In genomic region chr7:135078051-135078450, GRCh38 we compare ENCODE assay signal across 16 cellular contexts.
DNase-seq lines count a peak whose midpoint lies in the region; ATAC-seq, FAIRE-seq and TF ChIP-seq lines count a peak whose summit lies in the region.
"Had no signal": no experiment of that assay in that cellular context is flagged by ENCODE, and none has a peak within 500 bp of the region (broad histone marks: within the 10 kb centered on the region; RNA-seq: fewer than 3 reads in every experiment).

No MANE protein-coding gene starts in this region.

- no TSS peak for BruUV-seq in Panc1 (replicated peaks; lab: Mats Ljungman, UMichigan)

- CTCF ChIA-PET in Panc1 (lab: Charles Lee): no interaction called here
- CTCF ChIA-PET in H1 (lab: Charles Lee; ENCODE audit: partially characterized antibody): interaction anchor here (1.1 to 1.2 kb wide), 2 partner anchors 12 to 51 kb away, joined by 3 read pairs; no protein-coding TSS in a partner anchor
- CTCF ChIA-PET in CD8-positive, alpha-beta T cell (lab: Charles Lee): no interaction called here

- H4K5ac ChIP-seq in H9 (ENCODE audit: insufficient read length, low read depth, low read length): no peak overlapping the region
- H4K5ac ChIP-seq in H1 (ENCODE audit: insufficient read length, low read depth, low read length): no peak overlapping the region

- H3K23me2 ChIP-seq in H9 (ENCODE audit: insufficient read length, low read depth, low read length, poor library complexity, severe bottlenecking) (no peaks in the 10 kb centered on the region), H1 (ENCODE audit: low read depth, low read length) (no peaks in the 10 kb centered on the region)

- in situ Hi-C loops in Panc1 (cut with HindIII; ENCODE audit: low pct_unique_long_range_greater_than_20kb, low sequenced_read_pairs): no loop called here

- H3K79me2 ChIP-seq in H9 (ENCODE audit: insufficient read depth, low read length): no peaks in the 10 kb centered on the region
- no peaks in the 10 kb centered on the region for H3K79me2 ChIP-seq in H1 (ENCODE audit: control insufficient read depth in 1 of 2, insufficient read depth in 2 of 2, low read length in 2 of 2)

- intact Hi-C loops in Panc1 (cut with micrococcal nuclease; ENCODE audit: unreplicated experiment): no loop called here
- intact Hi-C loops in CD8-positive, alpha-beta T cell (cut with DNase I, micrococcal nuclease): no loop called here
- intact Hi-C loops in heart left ventricle (cut with DNase I): no loop called here

- H3K79me1 ChIP-seq in H9 (ENCODE audit: insufficient read depth, low read depth, low read length, poor library complexity, severe bottlenecking) (no peaks in the 10 kb centered on the region), H1 (ENCODE audit: low read depth, low read length) (no peaks in the 10 kb centered on the region)

- no peaks in the 10 kb centered on the region for H3K36me3 ChIP-seq in Panc1 (ENCODE audit: control insufficient read depth, insufficient read depth, low read length)
- peaks cover 0 to 2% (median 0%) of the 10 kb centered on the region in 4 experiments; a peak in 2 of 8 replicates for H3K36me3 ChIP-seq in H1 (ENCODE audit: control insufficient read depth in 2 of 4, insufficient read depth in 4 of 4, low read length in 3 of 4)
- no peaks in the 10 kb centered on the region for H3K36me3 ChIP-seq in CD8-positive, alpha-beta T cell (ENCODE audit: insufficient read depth, low read length)
- H3K36me3 ChIP-seq in heart left ventricle: no peaks in the 10 kb centered on the region
- H3K36me3 ChIP-seq: HAP-1 had no signal

- FAIRE-seq in H1 (lab: Jason Lieb, UNC): no peak
- FAIRE-seq: D721Med, GM12878 had no signal

- H3K9ac ChIP-seq in H9 (ENCODE audit: extremely low read depth, insufficient read length, low read length) (no peak overlapping the region), H1 (replicated peaks in 1 of 4; ENCODE audit: extremely low read depth in 1 of 4, low read depth in 3 of 4, low read length in 3 of 4) (no peak overlapping the region)

- H2BK20ac ChIP-seq in H9 (ENCODE audit: low read depth, low read length, poor library complexity, severe bottlenecking) (no peak overlapping the region), H1 (ENCODE audit: low read length) (no peak overlapping the region)

- ATAC-seq in Panc1 (0 out of 2 replicates have a peak, but pooled peaks have one; percentile 34), heart left ventricle (no peak)
- ATAC-seq in CD8-positive, alpha-beta T cell: no peak
- ATAC-seq: GM12878 had no signal

- H3K4me2 ChIP-seq in H9 (ENCODE audit: insufficient read depth, insufficient read length, low read length) (peak overlapping the region; percentile 48), H1 (ENCODE audit: insufficient read depth in 1 of 2, low read depth in 2 of 2, low read length in 2 of 2) (peak overlapping the region; percentile 16 to 49)

- H2BK15ac ChIP-seq in H9 (ENCODE audit: low read depth, low read length) (no peak overlapping the region), H1 (ENCODE audit: low read length) (no peak overlapping the region)

- H3K27me3 Mint-ChIP-seq in H9 (ENCODE audit: low read depth) (no peaks in the 10 kb centered on the region), mesothelial cell of epicardium (ENCODE audit: low read depth) (peaks cover 6% of the 10 kb centered on the region)
- no peaks in the 10 kb centered on the region for H3K27me3 Mint-ChIP-seq in CD8-positive, alpha-beta T cell (ENCODE audit: low read depth)
- H3K27me3 Mint-ChIP-seq: CD8-positive, alpha-beta memory T cell had no signal

- peaks cover 9 to 17% (median 15%) of the 10 kb centered on the region in 3 experiments for H3K36me3 Mint-ChIP-seq in H9 (ENCODE audit: insufficient read depth in 1 of 3, low read depth in 3 of 3)
- H3K36me3 Mint-ChIP-seq in CD8-positive, alpha-beta T cell: no peaks in the 10 kb centered on the region
- no peaks in the 10 kb centered on the region for H3K36me3 Mint-ChIP-seq in mesothelial cell of epicardium
- H3K36me3 Mint-ChIP-seq: CD8-positive, alpha-beta memory T cell had no signal

- no peak overlapping the region for H2AK5ac ChIP-seq in H9 (ENCODE audit: insufficient read length, low read length)
- H2AK5ac ChIP-seq in H1 (ENCODE audit: low read depth, low read length): no peak overlapping the region

- H2AFZ ChIP-seq in H9 (ENCODE audit: low read length): peak overlapping the region; percentile 45
- peak overlapping the region; percentile 87 for H2AFZ ChIP-seq in H1 (ENCODE audit: low read length)

- H3K18ac ChIP-seq in H9 (ENCODE audit: insufficient read length, low read depth, low read length) (no peak overlapping the region), H1 (ENCODE audit: extremely low read depth, low read length) (no peak overlapping the region)

- POLR2A ChIA-PET in Panc1 (lab: Charles Lee): no interaction called here
- POLR2A ChIA-PET in H1 (lab: Charles Lee; ENCODE audit: partially characterized antibody): interaction anchor here (1.5 to 2.5 kb wide), 2 partner anchors 91 to 92 kb away, joined by 3 to 7 read pairs; partner anchors contain the start of gene AGBL3
- POLR2A ChIA-PET in CD8-positive, alpha-beta T cell (lab: Charles Lee): no interaction called here

- TF ChIP-seq CTCF in H9 (conservative IDR thresholded peaks at IDR 0.05) (no peak), Panc1 (IDR thresholded peaks at IDR 0.05) (no peak), H1 (IDR thresholded peaks at IDR 0.05; ENCODE audit: control extremely low read depth in 1 of 3, insufficient read depth in 1 of 3, low read depth in 1 of 3, low read length in 3 of 3) (no peak), mesothelial cell of epicardium (IDR thresholded peaks at IDR 0.05; ENCODE audit: unreplicated experiment) (no peak), heart left ventricle (IDR thresholded peaks at IDR 0.05) (no peak)
- TF ChIP-seq CTCF in CD8-positive, alpha-beta T cell (IDR thresholded peaks at IDR 0.05): no peak

- H4K8ac ChIP-seq in H9 (replicated peaks; ENCODE audit: insufficient read length, low read depth, low read length) (no peak overlapping the region), H1 (ENCODE audit: extremely low read depth, insufficient read depth, low read length) (no peak overlapping the region)

- TF ChIP-seq POLR2A in H1 (IDR thresholded peaks at IDR 0.05; ENCODE audit: control extremely low read depth in 1 of 2, low read depth in 2 of 2, low read length in 2 of 2): no peak
- TF ChIP-seq POLR2A in heart left ventricle (IDR thresholded peaks at IDR 0.05): no peak

- H3K27ac Mint-ChIP-seq in H9: peak overlapping the region; percentile 31 to 75 (median 33); a peak in 5 of 7 replicates
- H3K27ac Mint-ChIP-seq in CD8-positive, alpha-beta T cell: no peak overlapping the region
- H3K27ac Mint-ChIP-seq in mesothelial cell of epicardium: no peak overlapping the region
- H3K27ac Mint-ChIP-seq: HFFc6 had no signal

- H3K23ac ChIP-seq in H9 (ENCODE audit: insufficient read length, low read depth, low read length): no peak overlapping the region
- H3K23ac ChIP-seq in H1 (ENCODE audit: insufficient read length): no peak overlapping the region

- peaks cover 13 to 19% of the 10 kb centered on the region in 2 experiments for H3K9me3 Mint-ChIP-seq in H9
- H3K9me3 Mint-ChIP-seq in CD8-positive, alpha-beta T cell: no peaks in the 10 kb centered on the region
- H3K9me3 Mint-ChIP-seq in mesothelial cell of epicardium: peaks cover 3% of the 10 kb centered on the region
- H3K9me3 Mint-ChIP-seq: HFFc6 had no signal

- H3K27me3 ChIP-seq in H9 (ENCODE audit: insufficient read depth, low read length): no peaks in the 10 kb centered on the region
- no peaks in the 10 kb centered on the region for H3K27me3 ChIP-seq in Panc1 (ENCODE audit: control insufficient read depth, insufficient read depth, low read length)
- peaks cover 0 to 1% (median 0%) of the 10 kb centered on the region in 4 experiments; a peak in 1 of 7 replicates for H3K27me3 ChIP-seq in H1 (replicated peaks in 1 of 4; ENCODE audit: control insufficient read depth in 3 of 4, extremely low read depth in 1 of 4, insufficient read depth in 3 of 4, low read length in 3 of 4)
- no peaks in the 10 kb centered on the region for H3K27me3 ChIP-seq in CD8-positive, alpha-beta T cell (ENCODE audit: insufficient read depth, low read length)
- no peaks in the 10 kb centered on the region for H3K27me3 ChIP-seq in heart left ventricle

- peaks cover 35 to 39% of the 10 kb centered on the region in 2 experiments for H3K4me1 Mint-ChIP-seq in H9
- no peaks in the 10 kb centered on the region for H3K4me1 Mint-ChIP-seq in CD8-positive, alpha-beta T cell (ENCODE audit: low read depth)
- no peaks in the 10 kb centered on the region for H3K4me1 Mint-ChIP-seq in mesothelial cell of epicardium
- H3K4me1 Mint-ChIP-seq: CD8-positive, alpha-beta memory T cell had no signal

- no peak for TF ChIP-seq RAD21 in H1 (IDR thresholded peaks at IDR 0.05 in 1 of 2, conservative IDR thresholded peaks at IDR 0.05 in 1 of 2; ENCODE audit: low read depth in 2 of 2, low read length in 2 of 2)

- H2BK120ac ChIP-seq in H9 (ENCODE audit: low read depth, low read length, poor library complexity, severe bottlenecking) (no peak overlapping the region), H1 (replicated peaks; ENCODE audit: low read depth, low read length) (no peak overlapping the region)

- H2BK5ac ChIP-seq in H9 (ENCODE audit: insufficient read length, low read length): no peak overlapping the region
- H2BK5ac ChIP-seq in H1 (ENCODE audit: low read depth, low read length): peak overlapping the region; percentile 35; the same call in 1 of the 2 replicates

- TF ChIP-seq EP300 in H1 (IDR thresholded peaks at IDR 0.05; ENCODE audit: borderline replicate concordance in 1 of 2, low read depth in 2 of 2, low read length in 2 of 2): no peak

- H3K4me1 ChIP-seq in H9 (ENCODE audit: insufficient read depth, low read length) (peaks cover 7% of the 10 kb centered on the region; the same call in 1 of the 2 replicates), Panc1 (ENCODE audit: control insufficient read depth, insufficient read depth, low read length) (no peaks in the 10 kb centered on the region), H1 (replicated peaks in 1 of 4; ENCODE audit: control insufficient read depth in 3 of 4, insufficient read depth in 4 of 4, low read length in 3 of 4) (peaks cover 2 to 15% (median 11%) of the 10 kb centered on the region in 4 experiments; a peak in 5 of 7 replicates), heart left ventricle (no peaks in the 10 kb centered on the region)
- H3K4me1 ChIP-seq in CD8-positive, alpha-beta T cell (ENCODE audit: insufficient read depth, low read length): no peaks in the 10 kb centered on the region

- no peak overlapping the region for H2BK12ac ChIP-seq in H9 (ENCODE audit: insufficient read length, low read depth, low read length)
- H2BK12ac ChIP-seq in H1 (ENCODE audit: low read depth, low read length): peak overlapping the region; percentile 51; the same call in 1 of the 2 replicates

- H3K56ac ChIP-seq in H9 (ENCODE audit: insufficient read length, low read depth, low read length) (no peak overlapping the region), H1 (replicated peaks; ENCODE audit: insufficient read length, low read depth, low read length) (no peak overlapping the region)

- H4K20me1 ChIP-seq in H9 (ENCODE audit: control insufficient read depth, insufficient read depth, insufficient read length) (no peaks in the 10 kb centered on the region), H1 (replicated peaks in 1 of 2; ENCODE audit: control insufficient read depth in 1 of 2, insufficient read depth in 2 of 2, low read length in 2 of 2) (no peaks in the 10 kb centered on the region)

- peak overlapping the region; percentile 76 for H3K27ac ChIP-seq in H9 (ENCODE audit: insufficient read length, low read depth, low read length)
- no peak overlapping the region for H3K27ac ChIP-seq in Panc1 (ENCODE audit: low read length)
- H3K27ac ChIP-seq in H1 (ENCODE audit: low read depth, low read length): peak overlapping the region; percentile 20; the same call in 1 of the 2 replicates
- no peak overlapping the region for H3K27ac ChIP-seq in CD8-positive, alpha-beta T cell (ENCODE audit: low read depth, low read length)
- no peak overlapping the region for H3K27ac ChIP-seq in heart left ventricle

- H3K4ac ChIP-seq in H9 (ENCODE audit: low read depth, low read length): no peak overlapping the region
- H3K4ac ChIP-seq in H1 (replicated peaks; ENCODE audit: insufficient read length, low read depth, low read length): no peak overlapping the region

- H3K14ac ChIP-seq in H9 (ENCODE audit: insufficient read depth, low read length) (no peak overlapping the region), H1 (ENCODE audit: insufficient read length) (no peak overlapping the region)

- H3T11ph ChIP-seq in H9 (ENCODE audit: low read length): no peak overlapping the region

- H3K4me3 Mint-ChIP-seq in H9 (no peak overlapping the region), mesothelial cell of epicardium (no peak overlapping the region)
- no peak overlapping the region for H3K4me3 Mint-ChIP-seq in CD8-positive, alpha-beta T cell
- H3K4me3 Mint-ChIP-seq: CD8-positive, alpha-beta memory T cell; HFFc6 had no signal

- H3K4me3 ChIP-seq in Panc1 (ENCODE audit: low read depth in 2 of 2, low read length in 2 of 2) (no peak overlapping the region), H1 (ENCODE audit: extremely low read depth in 1 of 4, insufficient read depth in 2 of 4, low read depth in 3 of 4, low read length in 4 of 4) (0 out of 8 replicates have a peak overlapping the region, but pooled peaks of 1 of the 4 experiments have one; percentile 22), heart left ventricle (no peak overlapping the region)
- no peak overlapping the region for H3K4me3 ChIP-seq in CD8-positive, alpha-beta T cell (ENCODE audit: low read depth, low read length)
- H3K4me3 ChIP-seq: GM12878, HAP-1 had no signal

- H4K91ac ChIP-seq in H9 (ENCODE audit: insufficient read length, low read depth, low read length) (no peak overlapping the region), H1 (replicated peaks; ENCODE audit: insufficient read length, low read length) (peak overlapping the region; percentile 82)

- H3K9me3 ChIP-seq in H9 (ENCODE audit: control insufficient read depth, low read depth, low read length) (no peaks in the 10 kb centered on the region), Panc1 (ENCODE audit: control insufficient read depth, insufficient read depth, low read depth, low read length) (no peaks in the 10 kb centered on the region), H1 (ENCODE audit: insufficient read depth in 2 of 2, low read depth in 1 of 2, low read length in 1 of 2) (peaks cover 0 to 3% of the 10 kb centered on the region in 2 experiments; a peak in 1 of 4 replicates), heart left ventricle (no peaks in the 10 kb centered on the region)
- no peaks in the 10 kb centered on the region for H3K9me3 ChIP-seq in CD8-positive, alpha-beta T cell (ENCODE audit: low read length)
- H3K9me3 ChIP-seq: HAP-1 had no signal

- DNase-seq in H9 (no peak), Panc1 (ENCODE audit: low read depth, low spot score) (no peak), H1 (ENCODE audit: low read depth in 1 of 2, low spot score in 2 of 2) (no peak), mesothelial cell of epicardium (ENCODE audit: low spot score in 2 of 2, unreplicated experiment in 2 of 2) (no peak), heart left ventricle (no peak)
- DNase-seq in CD8-positive, alpha-beta T cell: no peak
- DNase-seq: C1 segment of cervical spinal cord; CD8-positive, alpha-beta memory T cell; DMS 273 treated with DMSO at 0.1 percent for 48 hours; DMS79; EL; GDM1; HFFc6 had no signal

Comparison
In these comparisons a context has a peak if more than half of its experiments do, and no peak if none do; other contexts are left out.
1. H3K27ac ChIP-seq: peak in H9 (single experiment) and H1 (single experiment); none in Panc1 (single experiment), CD8-positive, alpha-beta T cell (single experiment) and heart left ventricle (0 of 12).
2. H3K27ac Mint-ChIP-seq: peak in H9 (3 of 3); none in CD8-positive, alpha-beta T cell (single experiment) and mesothelial cell of epicardium (single experiment).